Comparison of ENCODE assay signal across 18 cellular contexts in genomic region chr10:27944005-27944404, GRCh38. TPM values are rescaled to one million over a fixed set of nuclear protein-coding genes. Genes with fewer than 3 reads are reported as not detected.
"Had no signal": no experiment of that assay in that cellular context is flagged by ENCODE, and none has a peak within 500 bp of the region (broad histone marks: within the 10 kb centered on the region; RNA-seq: fewer than 3 reads in every experiment).

No MANE protein-coding gene starts in this region.

- H3K9me3 ChIP-seq: left ventricle myocardium inferior, lower lobe of right lung, psoas muscle, suprapubic skin, tibial nerve, upper lobe of right lung had no signal

- DNase-seq: cerebellar nuclear complex; dermis blood vessel endothelial cell; erythroblast; foreskin keratinocyte; immature natural killer cell; left ventricle myocardium inferior; lower lobe of right lung; naive thymus-derived CD4-positive, alpha-beta T cell; nephron progenitor cell; psoas muscle; stimulated activated CD4-positive, alpha-beta T cell treated with anti-CD3 and anti-CD28 coated beads, Interleukin-4, amount 100 ng/mL, for 1 hour; stimulated activated CD8-positive, alpha-beta memory T cell treated with anti-CD3 and anti-CD28 coated beads, Interleukin-4, amount 100 ng/mL, for 48 hours; stimulated activated naive CD8-positive, alpha-beta T cell treated with anti-CD3 and anti-CD28 coated beads, Interleukin-15, Interleukin-2, amounts not matched to agents 100 U/mL and 50 U/mL, for 24 hours; upper lobe of right lung had no signal

- H3K27me3 ChIP-seq: foreskin keratinocyte, suprapubic skin, tibial nerve, upper lobe of right lung had no signal

- ATAC-seq: foreskin keratinocyte; lower lobe of right lung; naive thymus-derived CD4-positive, alpha-beta T cell; psoas muscle; stimulated activated effector memory CD8-positive, alpha-beta T cell treated with anti-CD3 and anti-CD28 coated beads, Interleukin-12 subunit alpha, Interleukin-12 subunit beta, amount 100 ng/mL, for 72 hours; stimulated activated naive CD8-positive, alpha-beta T cell treated with anti-CD3 and anti-CD28 coated beads, Interleukin-15, Interleukin-2, amounts not matched to agents 100 U/mL and 50 U/mL, for 24 hours; upper lobe of right lung had no signal

- H3K4me1 ChIP-seq: foreskin keratinocyte, left ventricle myocardium inferior, lower lobe of right lung, psoas muscle, suprapubic skin, upper lobe of right lung had no signal

- H3K27ac ChIP-seq: foreskin keratinocyte, left ventricle myocardium inferior, lower lobe of right lung, psoas muscle, suprapubic skin, tibial nerve, upper lobe of right lung had no signal

- H3K36me3 ChIP-seq: left ventricle myocardium inferior, lower lobe of right lung, suprapubic skin, tibial nerve, upper lobe of right lung had no signal

- H3K4me3 ChIP-seq: left ventricle myocardium inferior, lower lobe of right lung, psoas muscle, suprapubic skin, tibial nerve, upper lobe of right lung had no signal

RNA-seq across cellular contexts. Expression of gene ODAD2, which starts 54.9 kb away (rescaled TPM):
- polyA plus RNA-seq: immature natural killer cell; keratinocyte; naive thymus-derived CD4-positive, alpha-beta T cell had no signal
